ENCODE assay signal across 1 cellular context in genomic region chr9:133557581-133557980, GRCh38.
TF ChIP-seq lines count a peak whose summit lies in the region.

No MANE protein-coding gene starts in this region.

TF ChIP-seq in HCT116, 20 proteins besides CTCF, POLR2A, EP300 and RAD21:
- TF ChIP-seq SIN3A (IDR thresholded peaks at IDR 0.05; ENCODE audit: low read depth) (no peak), ATF3 (IDR thresholded peaks at IDR 0.05) (no peak), ELF1 (IDR thresholded peaks at IDR 0.05; ENCODE audit: borderline replicate concordance, low read depth) (no peak), EGR1 (IDR thresholded peaks at IDR 0.05; ENCODE audit: low read depth) (no peak), ZBTB33 (IDR thresholded peaks at IDR 0.05; ENCODE audit: extremely low read depth, insufficient replicate concordance, low read length) (no peak), ZNF274 (IDR thresholded peaks at IDR 0.05; ENCODE audit: low read depth, low read length) (no peak), SP1 (IDR thresholded peaks at IDR 0.05; ENCODE audit: low read depth) (no peak), EZH2phosphoT487 (IDR thresholded peaks at IDR 0.05; ENCODE audit: borderline replicate concordance) (no peak), MAX (IDR thresholded peaks at IDR 0.05) (no peak), JUND (IDR thresholded peaks at IDR 0.05) (no peak), CBX3 (IDR thresholded peaks at IDR 0.05; ENCODE audit: low read depth) (no peak), YY1 (IDR thresholded peaks at IDR 0.05; ENCODE audit: extremely low read depth, insufficient replicate concordance, low read depth, low read length) (no peak), TCF7L2 (IDR thresholded peaks at IDR 0.05; ENCODE audit: borderline replicate concordance, extremely low read depth, insufficient read depth, insufficient read length) (no peak), REST (IDR thresholded peaks at IDR 0.05; ENCODE audit: low read depth) (no peak), CEBPB (IDR thresholded peaks at IDR 0.05; ENCODE audit: low read depth) (no peak)
